In genomic region chr22:44366372-44367310, GRCh38 we compare ENCODE assay signal across 21 cellular contexts. TPM values are rescaled to one million over a fixed set of nuclear protein-coding genes. Genes with fewer than 3 reads are reported as not detected.
DNase-seq lines count a peak whose midpoint lies in the region; ATAC-seq and TF ChIP-seq lines count a peak whose summit lies in the region.
"Had no signal": no experiment of that assay in that cellular context is flagged by ENCODE, and none has a peak within 500 bp of the region (broad histone marks: within the 10 kb centered on the region; RNA-seq: fewer than 3 reads in every experiment).

No MANE protein-coding gene starts in this region.

- POLR2A ChIA-PET in IMR-90 (lab: Charles Lee; ENCODE audit: unreplicated experiment): no interaction called here

- H2AK5ac ChIP-seq in IMR-90 (ENCODE audit: low read depth, low read length): peak overlapping the region; percentile 69

- H3K4me2 ChIP-seq in IMR-90 (ENCODE audit: low read depth, low read length) (no peak overlapping the region), osteoblast (ENCODE audit: insufficient read depth, low read length) (no peak overlapping the region), MM.1S (ENCODE audit: low read depth, low read length) (no peak overlapping the region)

- H3K4me1 ChIP-seq in IMR-90 (ENCODE audit: control insufficient read depth, insufficient read depth, low read length) (peaks cover 33% of the 10 kb centered on the region), RWPE2 (ENCODE audit: insufficient read depth, poor library complexity, severe bottlenecking) (peaks cover 16% of the 10 kb centered on the region), heart left ventricle (peaks cover 0 to 37% (median 24%) of the 10 kb centered on the region in 12 donors), osteoblast (ENCODE audit: insufficient read depth, low read length) (peaks cover 24% of the 10 kb centered on the region), MM.1S (ENCODE audit: low read length) (no peaks in the 10 kb centered on the region)
- H3K4me1 ChIP-seq: foreskin keratinocyte had no signal

- CTCF ChIA-PET in IMR-90 (lab: Yijun Ruan, JAX): no interaction called here

- H4K8ac ChIP-seq in IMR-90 (ENCODE audit: low read depth in 2 of 2, low read length in 2 of 2): peak overlapping the region; percentile 34 to 45; a peak in 1 of 4 replicates

- no peak for TF ChIP-seq CTCF in IMR-90 (conservative IDR thresholded peaks at IDR 0.05; ENCODE audit: low read depth, low read length)
- TF ChIP-seq CTCF in RWPE2 (IDR thresholded peaks at IDR 0.05; ENCODE audit: poor library complexity, severe bottlenecking): no peak
- TF ChIP-seq CTCF in heart left ventricle (IDR thresholded peaks at IDR 0.05): no peak
- TF ChIP-seq CTCF in osteoblast (IDR thresholded peaks at IDR 0.05; ENCODE audit: extremely low read depth, low read depth, low read length): no peak
- TF ChIP-seq CTCF in MM.1S (IDR thresholded peaks at IDR 0.05; ENCODE audit: low read length): no peak

- H3K27me3 ChIP-seq in IMR-90 (ENCODE audit: control insufficient read depth, insufficient read depth, low read length) (no peaks in the 10 kb centered on the region), RWPE2 (ENCODE audit: insufficient read depth, poor library complexity, severe bottlenecking) (no peaks in the 10 kb centered on the region), heart left ventricle (no peaks in the 10 kb centered on the region), osteoblast (ENCODE audit: insufficient read depth, low read length) (no peaks in the 10 kb centered on the region), MM.1S (replicated peaks; ENCODE audit: insufficient read depth, low read length) (peaks cover 97% of the 10 kb centered on the region)

- H3K9me2 ChIP-seq in MM.1S (replicated peaks; ENCODE audit: insufficient read depth, low read length): no peaks in the 10 kb centered on the region

- peak overlapping the region; percentile 51; the same call in 1 of the 2 replicates for H4K91ac ChIP-seq in IMR-90 (ENCODE audit: insufficient read depth, low read depth, low read length)

- H2BK15ac ChIP-seq in IMR-90 (ENCODE audit: low read depth, low read length): peak overlapping the region; percentile 48; the same call in 1 of the 3 replicates

- in situ Hi-C loops in IMR-90 (cut with MboI; ENCODE audit: low sequenced_read_pairs): no loop called here

- WGBS in IMR-90 (ENCODE audit: extremely low coverage in 2 of 2, insufficient read length in 1 of 2), 2 experiments: 100% methylated on average over 1 of the region's 7 CpGs; no CpG with 5 or more reads in 1 of the 2 experiments
- 54 to 68% (median 57%) methylated on average over 7 of the region's 7 CpGs for WGBS in heart left ventricle, 4 donors

- peak overlapping the region; percentile 44; the same call in 1 of the 2 replicates for H2BK20ac ChIP-seq in IMR-90 (ENCODE audit: low read depth, low read length)

- peaks cover 0 to 1% of the 10 kb centered on the region in 2 experiments; a peak in 1 of 4 replicates for H3K79me1 ChIP-seq in IMR-90 (ENCODE audit: low read depth in 1 of 2, low read length in 2 of 2)

- intact Hi-C loops in IMR-90 (cut with micrococcal nuclease): loop anchor here (10.0 kb wide), 1 partner anchor 118 kb away; no protein-coding TSS in a partner anchor
- intact Hi-C loops in heart left ventricle (cut with DNase I): no loop called here

- H3K23ac ChIP-seq in IMR-90 (ENCODE audit: low read depth, low read length): no peak overlapping the region

- DNase-seq in IMR-90 (peak; percentile 20), RWPE2 (ENCODE audit: low spot score) (peak; percentile 32), heart left ventricle (peak in 4 of 5 donors; percentile 18 to 45 (median 35)), osteoblast (ENCODE audit: insufficient read length, low spot score, missing footprints) (peak; percentile 71), foreskin melanocyte (no peak), MM.1S (no peak), NCI-H2171 treated with DMSO at 0.1 percent for 48 hours (lab: John Stamatoyannopoulos, UW) (no peak)
- DNase-seq: activated CD4-positive, alpha-beta T cell treated with anti-CD3 and anti-CD28 coated beads for 1 hour; activated CD8-positive, alpha-beta memory T cell treated with anti-CD3 and anti-CD28 coated beads for 24 hours; foreskin keratinocyte; H9; KBM-7; midbrain; MV-4-11; NCI-H187 treated with DMSO at 0.1 percent for 48 hours; NCI-H345; nephron progenitor cell; SW 1271 had no signal

- TF ChIP-seq RAD21 in IMR-90 (IDR thresholded peaks at IDR 0.05; ENCODE audit: low read length): no peak

- H2AK9ac ChIP-seq in IMR-90 (replicated peaks; ENCODE audit: low read depth, low read length, poor library complexity): peak overlapping the region; percentile 51

- peaks cover 15% of the 10 kb centered on the region for H3K9me1 ChIP-seq in IMR-90 (ENCODE audit: insufficient read depth, low read length)

- H3K14ac ChIP-seq in IMR-90 (replicated peaks; ENCODE audit: low read depth, low read length): peak overlapping the region; percentile 59; the same call in 1 of the 2 replicates

- no peak overlapping the region for H2BK5ac ChIP-seq in IMR-90 (ENCODE audit: low read depth, low read length, poor library complexity, severe bottlenecking)

- BruUV-seq in IMR-90 (replicated peaks; lab: Mats Ljungman, UMichigan): no TSS peak

- H3F3A ChIP-seq in MM.1S (ENCODE audit: insufficient read depth, low read length): no peaks in the 10 kb centered on the region

- H3K9ac ChIP-seq in IMR-90 (ENCODE audit: low read depth, low read length) (no peak overlapping the region), MM.1S (ENCODE audit: low read length) (no peak overlapping the region)

- H4K20me1 ChIP-seq in IMR-90 (ENCODE audit: insufficient read depth, low read length): no peaks in the 10 kb centered on the region
- no peaks in the 10 kb centered on the region for H4K20me1 ChIP-seq in osteoblast (ENCODE audit: insufficient read depth, low read length)
- 0 out of 2 replicates have a peak, but pooled peaks cover 2% of the 10 kb centered on the region for H4K20me1 ChIP-seq in MM.1S (ENCODE audit: insufficient read depth, low read length)

- H3K18ac ChIP-seq in IMR-90 (ENCODE audit: low read depth, low read length): peak overlapping the region; percentile 5; the same call in 1 of the 2 replicates

- peak overlapping the region; percentile 72 for H2AFZ ChIP-seq in IMR-90 (replicated peaks; ENCODE audit: low read length, poor library complexity)
- no peak overlapping the region for H2AFZ ChIP-seq in osteoblast (ENCODE audit: low read length)
- no peak overlapping the region for H2AFZ ChIP-seq in MM.1S (ENCODE audit: low read length)

- ATAC-seq in IMR-90 (ENCODE audit: low read depth) (no peak), RWPE2 (ENCODE audit: low read depth) (no peak), heart left ventricle (peak in 1 of 4 donors; percentile 56), HG03095 (IDR thresholded peaks at IDR 0.05; ENCODE audit: unreplicated experiment) (no peak)
- ATAC-seq: foreskin keratinocyte had no signal

- H3K79me2 ChIP-seq in osteoblast (ENCODE audit: insufficient read depth, low read length) (no peaks in the 10 kb centered on the region), MM.1S (ENCODE audit: low read length) (no peaks in the 10 kb centered on the region)

- H2BK120ac ChIP-seq in IMR-90 (ENCODE audit: low read depth, low read length): peak overlapping the region; percentile 71

- no peak overlapping the region for H3K56ac ChIP-seq in IMR-90 (ENCODE audit: extremely low read depth, insufficient read depth, low read length)

- dilution Hi-C loops in IMR-90 (cut with HindIII; ENCODE audit: low sequenced_read_pairs, unreplicated experiment): no loop called here

- H3K9me3 ChIP-seq in IMR-90 (ENCODE audit: control insufficient read depth, insufficient read depth, low read length): peaks cover 1% of the 10 kb centered on the region; the same call in 1 of the 2 replicates
- no peaks in the 10 kb centered on the region for H3K9me3 ChIP-seq in RWPE2 (ENCODE audit: severe bottlenecking)
- no peaks in the 10 kb centered on the region for H3K9me3 ChIP-seq in heart left ventricle
- no peaks in the 10 kb centered on the region for H3K9me3 ChIP-seq in osteoblast (ENCODE audit: low read depth, low read length)
- H3K9me3 ChIP-seq in MM.1S (replicated peaks; ENCODE audit: insufficient read depth, low read length): no peaks in the 10 kb centered on the region

- H3K4ac ChIP-seq in IMR-90 (ENCODE audit: low read depth, low read length): peak overlapping the region; percentile 64

- no peaks in the 10 kb centered on the region for H3K36me3 ChIP-seq in IMR-90 (ENCODE audit: control insufficient read depth, insufficient read depth, low read length)
- H3K36me3 ChIP-seq in RWPE2 (ENCODE audit: low read depth): no peaks in the 10 kb centered on the region
- no peaks in the 10 kb centered on the region for H3K36me3 ChIP-seq in heart left ventricle
- H3K36me3 ChIP-seq in osteoblast (ENCODE audit: insufficient read depth, low read length): no peaks in the 10 kb centered on the region
- no peaks in the 10 kb centered on the region for H3K36me3 ChIP-seq in MM.1S (replicated peaks; ENCODE audit: insufficient read depth, low read length)

- H3K4me3 ChIP-seq in IMR-90 (ENCODE audit: insufficient read depth, low read depth, low read length): no peak overlapping the region
- no peak overlapping the region for H3K4me3 ChIP-seq in RWPE2 (ENCODE audit: severe bottlenecking)
- no peak overlapping the region for H3K4me3 ChIP-seq in heart left ventricle
- H3K4me3 ChIP-seq in osteoblast (ENCODE audit: insufficient read depth, low read length): no peak overlapping the region
- H3K4me3 ChIP-seq in MM.1S (ENCODE audit: low read length): no peak overlapping the region

- TF ChIP-seq POLR2A in IMR-90 (IDR thresholded peaks at IDR 0.05; ENCODE audit: low read depth, low read length) (no peak), heart left ventricle (IDR thresholded peaks at IDR 0.05) (no peak)

- no peak overlapping the region; the same call in 1 of the 2 replicates for H4K5ac ChIP-seq in IMR-90 (ENCODE audit: low read depth, low read length)

- H3K27ac ChIP-seq in IMR-90 (ENCODE audit: insufficient read depth, low read length) (no peak overlapping the region), RWPE2 (ENCODE audit: poor library complexity, severe bottlenecking) (no peak overlapping the region), heart left ventricle (peak overlapping the region in 5 of 12 donors; percentile 2 to 55 (median 38)), osteoblast (ENCODE audit: low read depth, low read length) (no peak overlapping the region), MM.1S (ENCODE audit: low read length) (no peak overlapping the region)
- H3K27ac ChIP-seq: epithelial cell of prostate, foreskin keratinocyte had no signal

TF ChIP-seq in IMR-90, 13 proteins besides CTCF, POLR2A, EP300 and RAD21 (continues in another document):
- no peak for TF ChIP-seq SMC3 (IDR thresholded peaks at IDR 0.05; ENCODE audit: low read depth, low read length)

RNA-seq across cellular contexts. Expression of gene SHISAL1, which starts 53.9 kb away (rescaled TPM):
- total RNA-seq in IMR-90 (2012; rRNA removed) (1.1 and 1.4 TPM in 2 replicates), heart left ventricle (1 to 10 TPM in 4 of 9 donors, under 1 TPM in 5; 0.32 to 1.5 (median 0.85) TPM), osteoblast (52.5 and 57.2 TPM in 2 replicates)
- polyA plus RNA-seq in IMR-90 (2012; rRNA removed) (0.83 and 1.0 TPM in 2 replicates), heart left ventricle (under 1 TPM; 0.65 to 0.93 TPM)
- polyA plus RNA-seq in IMR-90 (2012; cell fraction: cytosol; rRNA removed): 0.36 and 0.56 TPM in 2 replicates
- polyA plus RNA-seq in IMR-90 (2012; cell fraction: nucleus; rRNA removed; ENCODE audit: low replicate concordance): 0.84 and 1.00 TPM in 2 replicates
- total RNA-seq: activated T-helper 1 cell treated with anti-CD3 and anti-CD28 coated beads, Interleukin-12 subunit alpha, Interleukin-12 subunit beta, Interleukin-2, Interleukin-4 antibody, amounts not matched to agents 30 ng/mL and 10 ng/mL and 1 ng/mL, durations not matched to agents 14 hours and 24 hours and 36 hours; foreskin keratinocyte had no signal

Comparison
In these comparisons a context has a peak if more than half of its experiments do, and no peak if none do; other contexts are left out.
1. DNase-seq: peak in IMR-90 (single experiment), RWPE2 (single experiment), heart left ventricle (4 of 5) and osteoblast (single experiment); none in foreskin melanocyte (single experiment), MM.1S (single experiment) and NCI-H2171 treated with DMSO at 0.1 percent for 48 hours (single experiment).
2. RNA of gene SHISAL1, which starts 53.9 kb away (total RNA-seq): 52.5 to 57.2 TPM in osteoblast; 1.1 to 1.4 TPM in IMR-90 and 0.32 to 1.5 TPM in heart left ventricle; every median in the first group is over 10 times any median in the second.